ENCODE assay signal across 1 cellular context in the genomic region with DNA sequence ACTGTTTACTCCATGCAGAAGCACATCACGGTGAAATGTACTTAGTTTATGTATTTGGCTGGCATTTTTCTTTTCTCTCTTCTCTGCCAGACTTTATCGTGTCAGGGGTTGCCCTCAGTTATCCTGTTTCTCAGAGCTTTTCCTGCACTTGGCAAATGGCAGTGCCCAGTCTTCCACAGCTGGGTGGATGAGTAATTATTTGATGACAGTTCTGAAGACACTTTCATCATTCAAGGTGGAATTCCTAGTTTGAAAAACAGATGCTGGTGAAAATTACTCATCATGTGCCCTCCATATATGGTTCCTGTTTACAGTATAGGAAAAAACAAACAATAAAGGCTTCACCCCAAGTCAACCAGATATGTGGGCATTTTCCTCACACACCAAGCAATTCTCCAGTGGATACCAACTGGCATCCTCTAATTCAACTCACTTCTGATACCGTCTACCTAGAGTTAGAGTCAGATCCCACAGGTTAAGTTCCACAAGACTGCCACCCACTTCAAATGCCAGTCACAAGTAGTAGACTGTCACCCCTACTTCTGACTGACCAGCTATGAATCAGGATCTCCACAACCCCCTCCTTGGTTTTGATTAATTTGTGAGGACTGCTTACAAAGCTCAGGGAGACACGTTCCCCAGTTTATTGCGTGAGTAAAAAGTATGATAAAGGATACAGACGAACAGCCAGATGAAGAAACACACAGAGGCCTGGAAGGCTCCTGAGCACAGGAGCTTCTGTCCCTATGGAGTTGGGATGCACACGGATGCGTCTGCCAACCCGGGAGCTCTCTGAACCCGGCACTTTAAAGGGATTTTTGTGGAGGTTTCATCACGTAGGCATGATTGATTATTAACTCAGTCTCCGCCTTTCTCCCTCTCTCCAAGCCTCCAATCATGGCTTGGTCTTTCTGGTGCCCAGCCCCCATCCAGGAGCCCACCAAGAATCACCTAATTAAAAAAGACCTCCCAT.
TF ChIP-seq lines count a peak whose summit lies in the region.

No MANE protein-coding gene starts in this region.

TF ChIP-seq in A549, 52 proteins besides CTCF, POLR2A, EP300 and RAD21 (continued from another document):
- TF ChIP-seq, protein P1, sequence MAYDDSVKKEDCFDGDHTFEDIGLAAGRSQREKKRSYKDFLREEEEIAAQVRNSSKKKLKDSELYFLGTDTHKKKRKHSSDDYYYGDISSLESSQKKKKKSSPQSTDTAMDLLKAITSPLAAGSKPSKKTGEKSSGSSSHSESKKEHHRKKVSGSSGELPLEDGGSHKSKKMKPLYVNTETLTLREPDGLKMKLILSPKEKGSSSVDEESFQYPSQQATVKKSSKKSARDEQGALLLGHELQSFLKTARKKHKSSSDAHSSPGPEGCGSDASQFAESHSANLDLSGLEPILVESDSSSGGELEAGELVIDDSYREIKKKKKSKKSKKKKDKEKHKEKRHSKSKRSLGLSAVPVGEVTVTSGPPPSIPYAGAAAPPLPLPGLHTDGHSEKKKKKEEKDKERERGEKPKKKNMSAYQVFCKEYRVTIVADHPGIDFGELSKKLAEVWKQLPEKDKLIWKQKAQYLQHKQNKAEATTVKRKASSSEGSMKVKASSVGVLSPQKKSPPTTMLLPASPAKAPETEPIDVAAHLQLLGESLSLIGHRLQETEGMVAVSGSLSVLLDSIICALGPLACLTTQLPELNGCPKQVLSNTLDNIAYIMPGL (CRISPR knock-in tag; IDR thresholded peaks at IDR 0.05; ENCODE audit: borderline replicate concordance): no peak
- TF ChIP-seq CEBPB (IDR thresholded peaks at IDR 0.05) (peak in 1 of 2 experiments; percentile 37; a peak in 1 of 4 replicates), KDM1A (IDR thresholded peaks at IDR 0.05; ENCODE audit: low read depth) (no peak), HOXB5 (CRISPR knock-in tag; IDR thresholded peaks at IDR 0.05) (no peak), GATA3 (IDR thresholded peaks at IDR 0.05; ENCODE audit: borderline replicate concordance) (peak; percentile 69; the same call in 1 of the 2 replicates), ZFP36 (IDR thresholded peaks at IDR 0.05; ENCODE audit: borderline replicate concordance, partially characterized antibody) (no peak), NR3C1 (IDR thresholded peaks at IDR 0.05) (no peak), CBX8 (IDR thresholded peaks at IDR 0.05) (no peak), KDM5A (IDR thresholded peaks at IDR 0.05) (no peak), ESRRA (IDR thresholded peaks at IDR 0.05; ENCODE audit: borderline replicate concordance, low read length) (no peak), SMC3 (IDR thresholded peaks at IDR 0.05) (0 out of 3 replicates have a peak, but pooled peaks have one; percentile 9), TP53 (CRISPR knock-in tag; IDR thresholded peaks at IDR 0.05) (no peak), FOXS1 (CRISPR knock-in tag; IDR thresholded peaks at IDR 0.05) (no peak), HOXB13 (CRISPR knock-in tag; IDR thresholded peaks at IDR 0.05; ENCODE audit: low read depth) (no peak), PHF8 (IDR thresholded peaks at IDR 0.05; ENCODE audit: borderline replicate concordance, low read depth) (no peak), ZNF302 (CRISPR knock-in tag; IDR thresholded peaks at IDR 0.05) (no peak), HDAC2 (IDR thresholded peaks at IDR 0.05) (no peak), JUNB (IDR thresholded peaks at IDR 0.05) (peak; percentile 78; the same call in 1 of the 2 replicates), NFE2L2 (conservative IDR thresholded peaks at IDR 0.05; ENCODE audit: low read length) (no peak), ZSCAN20 (CRISPR knock-in tag; IDR thresholded peaks at IDR 0.05) (no peak), CBX2 (IDR thresholded peaks at IDR 0.05; ENCODE audit: borderline replicate concordance, low read depth) (no peak), RNF2 (IDR thresholded peaks at IDR 0.05; ENCODE audit: borderline replicate concordance, low read depth) (no peak), MYC (IDR thresholded peaks at IDR 0.05; ENCODE audit: borderline replicate concordance, low read length) (no peak), ZC3H11A (IDR thresholded peaks at IDR 0.05) (no peak), HOXA7 (CRISPR knock-in tag; IDR thresholded peaks at IDR 0.05) (no peak), SREBF2 (IDR thresholded peaks at IDR 0.05) (no peak), MAFK (IDR thresholded peaks at IDR 0.05; ENCODE audit: partially characterized antibody) (no peak), CHD2 (IDR thresholded peaks at IDR 0.05; ENCODE audit: low read length, partially characterized antibody) (no peak), NPAS2 (CRISPR knock-in tag; IDR thresholded peaks at IDR 0.05; ENCODE audit: borderline replicate concordance) (no peak), POLR2AphosphoS2 (conservative IDR thresholded peaks at IDR 0.05; ENCODE audit: low read length) (no peak)
- TF ChIP-seq, protein P2, sequence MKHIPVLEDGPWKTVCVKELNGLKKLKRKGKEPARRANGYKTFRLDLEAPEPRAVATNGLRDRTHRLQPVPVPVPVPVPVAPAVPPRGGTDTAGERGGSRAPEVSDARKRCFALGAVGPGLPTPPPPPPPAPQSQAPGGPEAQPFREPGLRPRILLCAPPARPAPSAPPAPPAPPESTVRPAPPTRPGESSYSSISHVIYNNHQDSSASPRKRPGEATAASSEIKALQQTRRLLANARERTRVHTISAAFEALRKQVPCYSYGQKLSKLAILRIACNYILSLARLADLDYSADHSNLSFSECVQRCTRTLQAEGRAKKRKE (CRISPR knock-in tag; IDR thresholded peaks at IDR 0.05; ENCODE audit: low read depth): no peak
- TF ChIP-seq, protein P3, sequence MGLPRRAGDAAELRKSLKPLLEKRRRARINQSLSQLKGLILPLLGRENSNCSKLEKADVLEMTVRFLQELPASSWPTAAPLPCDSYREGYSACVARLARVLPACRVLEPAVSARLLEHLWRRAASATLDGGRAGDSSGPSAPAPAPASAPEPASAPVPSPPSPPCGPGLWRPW (IDR thresholded peaks at IDR 0.05): no peak
- TF ChIP-seq, protein P4, sequence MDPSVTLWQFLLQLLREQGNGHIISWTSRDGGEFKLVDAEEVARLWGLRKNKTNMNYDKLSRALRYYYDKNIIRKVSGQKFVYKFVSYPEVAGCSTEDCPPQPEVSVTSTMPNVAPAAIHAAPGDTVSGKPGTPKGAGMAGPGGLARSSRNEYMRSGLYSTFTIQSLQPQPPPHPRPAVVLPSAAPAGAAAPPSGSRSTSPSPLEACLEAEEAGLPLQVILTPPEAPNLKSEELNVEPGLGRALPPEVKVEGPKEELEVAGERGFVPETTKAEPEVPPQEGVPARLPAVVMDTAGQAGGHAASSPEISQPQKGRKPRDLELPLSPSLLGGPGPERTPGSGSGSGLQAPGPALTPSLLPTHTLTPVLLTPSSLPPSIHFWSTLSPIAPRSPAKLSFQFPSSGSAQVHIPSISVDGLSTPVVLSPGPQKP (IDR thresholded peaks at IDR 0.05; ENCODE audit: low read depth, low read length): no peak
- TF ChIP-seq, protein P5, sequence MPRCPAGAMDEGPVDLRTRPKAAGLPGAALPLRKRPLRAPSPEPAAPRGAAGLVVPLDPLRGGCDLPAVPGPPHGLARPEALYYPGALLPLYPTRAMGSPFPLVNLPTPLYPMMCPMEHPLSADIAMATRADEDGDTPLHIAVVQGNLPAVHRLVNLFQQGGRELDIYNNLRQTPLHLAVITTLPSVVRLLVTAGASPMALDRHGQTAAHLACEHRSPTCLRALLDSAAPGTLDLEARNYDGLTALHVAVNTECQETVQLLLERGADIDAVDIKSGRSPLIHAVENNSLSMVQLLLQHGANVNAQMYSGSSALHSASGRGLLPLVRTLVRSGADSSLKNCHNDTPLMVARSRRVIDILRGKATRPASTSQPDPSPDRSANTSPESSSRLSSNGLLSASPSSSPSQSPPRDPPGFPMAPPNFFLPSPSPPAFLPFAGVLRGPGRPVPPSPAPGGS (IDR thresholded peaks at IDR 0.05): 0 out of 3 replicates have a peak, but pooled peaks have one; percentile 25
- TF ChIP-seq, protein P6, sequence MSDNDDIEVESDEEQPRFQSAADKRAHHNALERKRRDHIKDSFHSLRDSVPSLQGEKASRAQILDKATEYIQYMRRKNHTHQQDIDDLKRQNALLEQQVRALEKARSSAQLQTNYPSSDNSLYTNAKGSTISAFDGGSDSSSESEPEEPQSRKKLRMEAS (IDR thresholded peaks at IDR 0.05): no peak
- TF ChIP-seq, protein P7, sequence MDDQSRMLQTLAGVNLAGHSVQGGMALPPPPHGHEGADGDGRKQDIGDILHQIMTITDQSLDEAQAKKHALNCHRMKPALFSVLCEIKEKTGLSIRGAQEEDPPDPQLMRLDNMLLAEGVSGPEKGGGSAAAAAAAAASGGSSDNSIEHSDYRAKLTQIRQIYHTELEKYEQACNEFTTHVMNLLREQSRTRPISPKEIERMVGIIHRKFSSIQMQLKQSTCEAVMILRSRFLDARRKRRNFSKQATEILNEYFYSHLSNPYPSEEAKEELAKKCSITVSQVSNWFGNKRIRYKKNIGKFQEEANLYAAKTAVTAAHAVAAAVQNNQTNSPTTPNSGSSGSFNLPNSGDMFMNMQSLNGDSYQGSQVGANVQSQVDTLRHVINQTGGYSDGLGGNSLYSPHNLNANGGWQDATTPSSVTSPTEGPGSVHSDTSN (IDR thresholded peaks at IDR 0.05): no peak
- TF ChIP-seq, protein P8, sequence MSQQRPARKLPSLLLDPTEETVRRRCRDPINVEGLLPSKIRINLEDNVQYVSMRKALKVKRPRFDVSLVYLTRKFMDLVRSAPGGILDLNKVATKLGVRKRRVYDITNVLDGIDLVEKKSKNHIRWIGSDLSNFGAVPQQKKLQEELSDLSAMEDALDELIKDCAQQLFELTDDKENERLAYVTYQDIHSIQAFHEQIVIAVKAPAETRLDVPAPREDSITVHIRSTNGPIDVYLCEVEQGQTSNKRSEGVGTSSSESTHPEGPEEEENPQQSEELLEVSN (IDR thresholded peaks at IDR 0.05; ENCODE audit: borderline replicate concordance, low read depth): no peak
- TF ChIP-seq, protein P9, sequence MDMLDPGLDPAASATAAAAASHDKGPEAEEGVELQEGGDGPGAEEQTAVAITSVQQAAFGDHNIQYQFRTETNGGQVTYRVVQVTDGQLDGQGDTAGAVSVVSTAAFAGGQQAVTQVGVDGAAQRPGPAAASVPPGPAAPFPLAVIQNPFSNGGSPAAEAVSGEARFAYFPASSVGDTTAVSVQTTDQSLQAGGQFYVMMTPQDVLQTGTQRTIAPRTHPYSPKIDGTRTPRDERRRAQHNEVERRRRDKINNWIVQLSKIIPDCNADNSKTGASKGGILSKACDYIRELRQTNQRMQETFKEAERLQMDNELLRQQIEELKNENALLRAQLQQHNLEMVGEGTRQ (IDR thresholded peaks at IDR 0.05): no peak
